15 cellular contexts compared by ENCODE assay signal in the genomic region with DNA sequence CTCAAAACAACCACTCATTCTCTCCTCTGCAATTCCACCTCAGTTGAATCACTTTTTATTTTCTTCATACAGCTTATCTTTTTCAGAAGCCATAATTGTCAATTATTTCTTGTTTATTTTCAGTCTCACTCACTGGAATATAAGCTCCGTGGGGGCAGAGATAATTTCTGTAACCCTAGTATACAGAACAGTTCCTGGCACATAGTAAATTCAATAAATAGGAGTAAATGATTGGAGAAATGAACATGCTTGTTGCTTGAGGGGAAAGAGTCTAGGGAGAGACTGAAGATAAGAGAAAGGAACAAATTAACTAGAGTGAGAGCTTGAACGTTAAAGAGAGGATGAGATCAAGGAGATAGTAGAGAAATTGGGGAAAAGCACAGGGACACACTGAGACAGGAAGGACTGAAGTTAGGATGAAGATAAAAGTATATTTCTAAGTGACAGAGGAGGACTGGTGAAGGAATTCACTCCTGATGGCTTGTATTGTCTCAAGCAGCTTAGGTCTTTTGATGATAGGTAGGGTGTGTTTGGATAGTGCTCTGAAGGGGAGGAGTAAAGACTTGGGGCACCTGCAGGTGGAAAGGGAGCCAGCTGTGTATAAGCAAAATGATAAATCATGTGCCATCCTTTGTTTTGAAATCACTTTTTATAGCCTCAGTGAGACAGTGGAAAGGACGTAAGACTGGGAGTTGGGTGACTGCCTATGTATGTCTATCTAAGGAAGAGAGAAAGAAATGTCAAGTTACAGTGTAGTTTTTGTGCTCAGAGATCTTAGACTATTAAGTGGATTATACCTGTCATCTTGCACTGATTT. TPM values are rescaled to one million over a fixed set of nuclear protein-coding genes. Genes with fewer than 3 reads are reported as not detected.
DNase-seq lines count a peak whose midpoint lies in the region; ATAC-seq and TF ChIP-seq lines count a peak whose summit lies in the region.
"Had no signal": no experiment of that assay in that cellular context is flagged by ENCODE, and none has a peak within 500 bp of the region (broad histone marks: within the 10 kb centered on the region; RNA-seq: fewer than 3 reads in every experiment).

No MANE protein-coding gene starts in this region.

- ATAC-seq in DND-41 (ENCODE audit: insufficient read depth, low read depth) (no peak), GM21360 (IDR thresholded peaks at IDR 0.05; ENCODE audit: unreplicated experiment) (no peak)
- no peak for ATAC-seq in activated T-cell treated with anti-CD3 and anti-CD28 coated beads, Interleukin-2, amount 50 U/mL, for 4 hours
- ATAC-seq: stimulated activated naive CD8-positive, alpha-beta T cell treated with anti-CD3 and anti-CD28 coated beads, Interleukin-15, Interleukin-2, amounts not matched to agents 100 U/mL and 50 U/mL, for 24 hours had no signal

- peak overlapping the region; percentile 85; the same call in 1 of the 2 replicates for H3K9ac ChIP-seq in DND-41 (ENCODE audit: low read depth, low read length)
- no peak overlapping the region for H3K9ac ChIP-seq in MM.1S (ENCODE audit: low read length)
- H3K9ac ChIP-seq in endocrine pancreas (ENCODE audit: control insufficient read depth, insufficient read depth, low read length): no peak overlapping the region

- peak overlapping the region in 1 of 2 experiments; percentile 90; a peak in 1 of 4 replicates for H3K4me3 ChIP-seq in DND-41 (ENCODE audit: low read depth in 1 of 2, low read length in 2 of 2)
- H3K4me3 ChIP-seq in MM.1S (ENCODE audit: low read length): no peak overlapping the region
- H3K4me3 ChIP-seq in endocrine pancreas (ENCODE audit: control insufficient read depth, insufficient read depth, low read length): peak overlapping the region; percentile 92
- no peak overlapping the region for H3K4me3 ChIP-seq in osteoblast (ENCODE audit: insufficient read depth, low read length)

- peaks cover 25% of the 10 kb centered on the region for H3K4me1 Mint-ChIP-seq in activated T-cell treated with anti-CD3 and anti-CD28 coated beads, Interleukin-2, amount 50 U/mL, for 4 hours (ENCODE audit: low read depth)

- DNase-seq in DND-41 (no peak), MM.1S (no peak), osteoblast (ENCODE audit: insufficient read length, low spot score, missing footprints) (no peak), MV-4-11 (lab: John Stamatoyannopoulos, UW) (no peak), GF-D8 (lab: John Stamatoyannopoulos, UW) (no peak)
- DNase-seq in activated T-cell treated with anti-CD3 and anti-CD28 coated beads, Interleukin-2, amount 50 U/mL, for 4 hours: no peak
- DNase-seq: CD4-positive, alpha-beta memory T cell; KBM-7; NCI-H2171 treated with DMSO at 0.1 percent for 48 hours; stimulated activated naive CD8-positive, alpha-beta T cell treated with anti-CD3 and anti-CD28 coated beads, Interleukin-15, Interleukin-2, amounts not matched to agents 100 U/mL and 50 U/mL, for 24 hours had no signal

- H2AFZ ChIP-seq in DND-41 (ENCODE audit: low read depth, low read length) (no peak overlapping the region), MM.1S (ENCODE audit: low read length) (no peak overlapping the region), osteoblast (ENCODE audit: low read length) (no peak overlapping the region)

- no peaks in the 10 kb centered on the region; the same call in 1 of the 2 replicates for H3F3A ChIP-seq in MM.1S (ENCODE audit: insufficient read depth, low read length)

- H3K36me3 ChIP-seq in DND-41 (ENCODE audit: insufficient read depth, low read length) (peaks cover 47% of the 10 kb centered on the region), MM.1S (replicated peaks; ENCODE audit: insufficient read depth, low read length) (no peaks in the 10 kb centered on the region; the same call in none of the 2 replicates), endocrine pancreas (ENCODE audit: control insufficient read depth, insufficient read depth, low read length) (no peaks in the 10 kb centered on the region), osteoblast (ENCODE audit: insufficient read depth, low read length) (peaks cover 22% of the 10 kb centered on the region)

- peak overlapping the region; percentile 74 for H3K4me2 ChIP-seq in DND-41 (ENCODE audit: insufficient read depth, low read length)
- peak overlapping the region; percentile 63; the same call in 1 of the 2 replicates for H3K4me2 ChIP-seq in MM.1S (ENCODE audit: low read depth, low read length)
- peak overlapping the region; percentile 97 for H3K4me2 ChIP-seq in osteoblast (ENCODE audit: insufficient read depth, low read length)

- peaks cover 45% of the 10 kb centered on the region for H3K4me1 ChIP-seq in DND-41 (ENCODE audit: insufficient read depth, low read length)
- peaks cover 17% of the 10 kb centered on the region for H3K4me1 ChIP-seq in MM.1S (ENCODE audit: low read length)
- H3K4me1 ChIP-seq in endocrine pancreas (ENCODE audit: control insufficient read depth, insufficient read depth, low read length): peaks cover 15% of the 10 kb centered on the region
- peaks cover 15% of the 10 kb centered on the region for H3K4me1 ChIP-seq in osteoblast (ENCODE audit: insufficient read depth, low read length)

- peaks cover 74% of the 10 kb centered on the region for H3K79me2 ChIP-seq in DND-41 (ENCODE audit: insufficient read depth, low read length)
- H3K79me2 ChIP-seq in MM.1S (ENCODE audit: low read length): peaks cover 70% of the 10 kb centered on the region
- H3K79me2 ChIP-seq in osteoblast (ENCODE audit: insufficient read depth, low read length): peaks cover 70% of the 10 kb centered on the region

- H3K9me3 ChIP-seq in DND-41 (ENCODE audit: insufficient read depth, low read length, severe bottlenecking) (no peaks in the 10 kb centered on the region), MM.1S (replicated peaks; ENCODE audit: insufficient read depth, low read length) (no peaks in the 10 kb centered on the region), endocrine pancreas (ENCODE audit: control insufficient read depth, low read length) (no peaks in the 10 kb centered on the region), osteoblast (ENCODE audit: low read depth, low read length) (no peaks in the 10 kb centered on the region)

- no peaks in the 10 kb centered on the region for H3K27me3 Mint-ChIP-seq in activated T-cell treated with anti-CD3 and anti-CD28 coated beads, Interleukin-2, amount 50 U/mL, for 4 hours (ENCODE audit: low read depth)
- H3K27me3 Mint-ChIP-seq: activated naive CD4-positive, alpha-beta T cell treated with anti-CD3 and anti-CD28 coated beads, Interleukin-2, amount 50 U/mL, for 24 hours; CD4-positive, alpha-beta memory T cell had no signal

- no peaks in the 10 kb centered on the region for H3K9me2 ChIP-seq in MM.1S (replicated peaks; ENCODE audit: insufficient read depth, low read length)

- H4K20me1 ChIP-seq in DND-41 (ENCODE audit: insufficient read depth, low read length): peaks cover 6% of the 10 kb centered on the region; the same call in 1 of the 2 replicates
- H4K20me1 ChIP-seq in MM.1S (ENCODE audit: insufficient read depth, low read length): no peaks in the 10 kb centered on the region
- no peaks in the 10 kb centered on the region for H4K20me1 ChIP-seq in osteoblast (ENCODE audit: insufficient read depth, low read length)

- H3K36me3 Mint-ChIP-seq in activated T-cell treated with anti-CD3 and anti-CD28 coated beads, Interleukin-2, amount 50 U/mL, for 4 hours (ENCODE audit: insufficient read depth): peaks cover 26% of the 10 kb centered on the region

- H3K4me3 Mint-ChIP-seq in activated T-cell treated with anti-CD3 and anti-CD28 coated beads, Interleukin-2, amount 50 U/mL, for 4 hours: no peak overlapping the region
- H3K4me3 Mint-ChIP-seq: activated naive CD4-positive, alpha-beta T cell treated with anti-CD3 and anti-CD28 coated beads, Interleukin-2, amount 50 U/mL, for 24 hours; mesothelial cell of epicardium had no signal

- H3K9me3 Mint-ChIP-seq in activated T-cell treated with anti-CD3 and anti-CD28 coated beads, Interleukin-2, amount 50 U/mL, for 4 hours: no peaks in the 10 kb centered on the region
- H3K9me3 Mint-ChIP-seq: activated naive CD4-positive, alpha-beta T cell treated with anti-CD3 and anti-CD28 coated beads, Interleukin-2, amount 50 U/mL, for 24 hours; CD4-positive, alpha-beta memory T cell had no signal

- H3K27ac ChIP-seq in DND-41 (ENCODE audit: low read length) (no peak overlapping the region), MM.1S (ENCODE audit: low read length) (no peak overlapping the region), osteoblast (ENCODE audit: low read depth, low read length) (no peak overlapping the region)
- H3K27ac ChIP-seq: RWPE1 had no signal

- H3K27me3 ChIP-seq in DND-41 (ENCODE audit: insufficient read depth, low read length, poor library complexity) (no peaks in the 10 kb centered on the region), MM.1S (replicated peaks; ENCODE audit: insufficient read depth, low read length) (no peaks in the 10 kb centered on the region), endocrine pancreas (ENCODE audit: control insufficient read depth, insufficient read depth, low read length) (no peaks in the 10 kb centered on the region), osteoblast (ENCODE audit: insufficient read depth, low read length) (no peaks in the 10 kb centered on the region)

- no peak for TF ChIP-seq CTCF in DND-41 (IDR thresholded peaks at IDR 0.05; ENCODE audit: borderline replicate concordance, extremely low read depth, low read length, poor library complexity, severe bottlenecking)
- no peak for TF ChIP-seq CTCF in MM.1S (IDR thresholded peaks at IDR 0.05; ENCODE audit: low read length)
- no peak for TF ChIP-seq CTCF in osteoblast (IDR thresholded peaks at IDR 0.05; ENCODE audit: extremely low read depth, low read depth, low read length)

RNA-seq across cellular contexts. Expression of a gene that starts 2.2 kb away (rescaled TPM):
- total RNA-seq in osteoblast: 23.5 and 25.6 TPM in 2 replicates
- total RNA-seq in activated T-cell treated with anti-CD3 and anti-CD28 coated beads, Interleukin-2, amount 50 U/mL, for 4 hours: 10 to 100 TPM; 24.1 to 24.7 (median 24.1) TPM
